In genomic region chr16:1174477-1175357, GRCh38 we compare ENCODE assay signal across 1 cellular context.
TF ChIP-seq lines count a peak whose summit lies in the region.

No MANE protein-coding gene starts in this region.

TF ChIP-seq in GM12878, 131 proteins besides CTCF, POLR2A, EP300 and RAD21:
- TF ChIP-seq DPF2 (IDR thresholded peaks at IDR 0.05) (peak; percentile 68; the same call in 1 of the 2 replicates), USF1 (IDR thresholded peaks at IDR 0.05; ENCODE audit: borderline replicate concordance, extremely low read length, insufficient read depth, low read depth, low read length) (peak; percentile 58), MEF2B (IDR thresholded peaks at IDR 0.05; ENCODE audit: partially characterized antibody, poor library complexity, severe bottlenecking) (no peak), CBX5 (IDR thresholded peaks at IDR 0.05; ENCODE audit: low read depth) (no peak), CHD1 (IDR thresholded peaks at IDR 0.05; ENCODE audit: low read depth, low read length) (no peak), BMI1 (IDR thresholded peaks at IDR 0.05; ENCODE audit: borderline replicate concordance) (peak; percentile 24; the same call in 1 of the 2 replicates), GATAD2B (conservative IDR thresholded peaks at IDR 0.05; ENCODE audit: low read depth) (no peak), SMAD1 (IDR thresholded peaks at IDR 0.05; ENCODE audit: low read depth, partially characterized antibody) (no peak), EZH2 (IDR thresholded peaks at IDR 0.05; ENCODE audit: borderline replicate concordance, control insufficient read depth, low read depth, low read length) (no peak), ZNF207 (IDR thresholded peaks at IDR 0.05; ENCODE audit: borderline replicate concordance) (no peak)
TF ChIP-seq in GM12878: peak in this region for 3.
